In the genomic region with DNA sequence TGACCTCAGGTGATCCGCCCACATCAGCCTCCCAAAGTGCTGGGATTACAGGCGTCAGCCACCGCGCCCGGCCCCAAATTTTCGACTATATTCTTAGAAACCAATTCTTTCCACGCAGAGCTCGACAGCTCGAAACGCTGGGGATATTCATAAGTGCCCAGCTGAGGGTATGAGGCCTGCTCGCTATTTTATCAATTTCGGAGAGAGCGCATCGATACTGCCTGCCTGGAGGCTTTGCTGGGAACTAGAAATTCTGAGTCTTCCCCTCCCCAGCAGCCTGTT, we compare ENCODE assay signal across 7 cellular contexts. TPM values are rescaled to one million over a fixed set of nuclear protein-coding genes. Genes with fewer than 3 reads are reported as not detected.
DNase-seq lines count a peak whose midpoint lies in the region; ATAC-seq and TF ChIP-seq lines count a peak whose summit lies in the region.

No MANE protein-coding gene starts in this region.

- no peaks in the 10 kb centered on the region for H3K9me3 ChIP-seq in HUES64 (ENCODE audit: insufficient read depth, low read depth, low read length)
- no peaks in the 10 kb centered on the region for H3K9me3 ChIP-seq in iPS-20b (ENCODE audit: insufficient read depth, low read depth, low read length)

- H3K27me3 ChIP-seq in HUES64 (ENCODE audit: insufficient read depth, low read length) (no peaks in the 10 kb centered on the region), iPS-20b (ENCODE audit: insufficient read depth, low read length) (no peaks in the 10 kb centered on the region)

- DNase-seq in stimulated activated naive CD8-positive, alpha-beta T cell treated with anti-CD3 and anti-CD28 coated beads, Interleukin-15, Interleukin-2, amounts not matched to agents 100 U/mL and 50 U/mL, for 24 hours = peak; percentile 33
- no peak for DNase-seq in GM13976 (ENCODE audit: low spot score)

- H3K4me3 ChIP-seq in HUES64 (ENCODE audit: low read length) (peak overlapping the region; percentile 84), iPS-20b (ENCODE audit: low read length) (peak overlapping the region; percentile 86)

- ATAC-seq in activated T-helper 17 cell treated with anti-CD3 and anti-CD28 coated beads, Interleukin-2, amount 50 U/mL, for 72 hours (replicated peaks) = peak; percentile 2
- no peak for ATAC-seq in stimulated activated naive CD8-positive, alpha-beta T cell treated with anti-CD3 and anti-CD28 coated beads, Interleukin-15, Interleukin-2, amounts not matched to agents 100 U/mL and 50 U/mL, for 24 hours
- no peak for ATAC-seq in GM21381 (IDR thresholded peaks at IDR 0.05; ENCODE audit: unreplicated experiment)
- no peak for ATAC-seq in HG02588 (IDR thresholded peaks at IDR 0.05; ENCODE audit: unreplicated experiment)

- peak overlapping the region; percentile 96 for H3K9ac ChIP-seq in HUES64 (ENCODE audit: low read depth, low read length)
- peak overlapping the region; percentile 99 for H3K9ac ChIP-seq in iPS-20b (ENCODE audit: low read depth, low read length)

- in situ Hi-C loops in GM13976 (cut with MboI; ENCODE audit: low sequenced_read_pairs, unreplicated experiment) = no loop called here

- peak overlapping the region; percentile 98 for H3K27ac Mint-ChIP-seq in activated T-helper 17 cell treated with anti-CD3 and anti-CD28 coated beads, Interleukin-2, amount 50 U/mL, for 72 hours

- H3K4me1 ChIP-seq in HUES64 (ENCODE audit: insufficient read depth, low read length) = peaks cover 20% of the 10 kb centered on the region
- H3K4me1 ChIP-seq in iPS-20b (ENCODE audit: insufficient read depth, low read length) = peaks cover 6% of the 10 kb centered on the region; the same call in 1 of the 2 replicates

- no peak for TF ChIP-seq CTCF in GM13976 (IDR thresholded peaks at IDR 0.05; ENCODE audit: borderline replicate concordance, control extremely low read depth, extremely low read depth, insufficient read depth, missing control alignments)

- H3K36me3 Mint-ChIP-seq in activated T-helper 17 cell treated with anti-CD3 and anti-CD28 coated beads, Interleukin-2, amount 50 U/mL, for 72 hours (ENCODE audit: low read depth) = peaks cover 65% of the 10 kb centered on the region

- peak overlapping the region; percentile 93 for H3K4me3 Mint-ChIP-seq in activated T-helper 17 cell treated with anti-CD3 and anti-CD28 coated beads, Interleukin-2, amount 50 U/mL, for 72 hours

- peaks cover 33% of the 10 kb centered on the region for H3K4me1 Mint-ChIP-seq in activated T-helper 17 cell treated with anti-CD3 and anti-CD28 coated beads, Interleukin-2, amount 50 U/mL, for 72 hours

- 0% methylated on average over 14 of the region's 14 CpGs for WGBS in HUES64

- H3K36me3 ChIP-seq in HUES64 (ENCODE audit: insufficient read depth, low read length) (peaks cover 21% of the 10 kb centered on the region), iPS-20b (ENCODE audit: insufficient read depth, low read depth, low read length) (peaks cover 26% of the 10 kb centered on the region)

- no peaks in the 10 kb centered on the region for H3K27me3 Mint-ChIP-seq in activated T-helper 17 cell treated with anti-CD3 and anti-CD28 coated beads, Interleukin-2, amount 50 U/mL, for 72 hours

- no peaks in the 10 kb centered on the region for H3K9me3 Mint-ChIP-seq in activated T-helper 17 cell treated with anti-CD3 and anti-CD28 coated beads, Interleukin-2, amount 50 U/mL, for 72 hours

- H3K27ac ChIP-seq in HUES64 (ENCODE audit: low read depth, low read length) (peak overlapping the region; percentile 95), iPS-20b (ENCODE audit: low read length) (peak overlapping the region; percentile 83)

RNA-seq across cellular contexts. Expression of gene PTRH2, which starts 0.4 kb away (rescaled TPM):
- 39.9 TPM for polyA plus RNA-seq in HUES64 (2013, experiment 1 of 2)
- polyA plus RNA-seq in HUES64 (2013, experiment 2 of 2) = 36.5 TPM
- 10 to 100 TPM; 32.4 to 48.6 TPM for total RNA-seq in activated T-helper 17 cell treated with anti-CD3 and anti-CD28 coated beads, Interleukin-2, amount 50 U/mL, for 72 hours

RNA-seq across cellular contexts. Expression of gene VMP1, which starts 0.6 kb away (rescaled TPM):
- 47.4 TPM for polyA plus RNA-seq in HUES64 (2013, experiment 1 of 2)
- polyA plus RNA-seq in HUES64 (2013, experiment 2 of 2) = 41.7 TPM
- 100 to 1,000 TPM; 309 to 488 TPM for total RNA-seq in activated T-helper 17 cell treated with anti-CD3 and anti-CD28 coated beads, Interleukin-2, amount 50 U/mL, for 72 hours
